In the genomic region with DNA sequence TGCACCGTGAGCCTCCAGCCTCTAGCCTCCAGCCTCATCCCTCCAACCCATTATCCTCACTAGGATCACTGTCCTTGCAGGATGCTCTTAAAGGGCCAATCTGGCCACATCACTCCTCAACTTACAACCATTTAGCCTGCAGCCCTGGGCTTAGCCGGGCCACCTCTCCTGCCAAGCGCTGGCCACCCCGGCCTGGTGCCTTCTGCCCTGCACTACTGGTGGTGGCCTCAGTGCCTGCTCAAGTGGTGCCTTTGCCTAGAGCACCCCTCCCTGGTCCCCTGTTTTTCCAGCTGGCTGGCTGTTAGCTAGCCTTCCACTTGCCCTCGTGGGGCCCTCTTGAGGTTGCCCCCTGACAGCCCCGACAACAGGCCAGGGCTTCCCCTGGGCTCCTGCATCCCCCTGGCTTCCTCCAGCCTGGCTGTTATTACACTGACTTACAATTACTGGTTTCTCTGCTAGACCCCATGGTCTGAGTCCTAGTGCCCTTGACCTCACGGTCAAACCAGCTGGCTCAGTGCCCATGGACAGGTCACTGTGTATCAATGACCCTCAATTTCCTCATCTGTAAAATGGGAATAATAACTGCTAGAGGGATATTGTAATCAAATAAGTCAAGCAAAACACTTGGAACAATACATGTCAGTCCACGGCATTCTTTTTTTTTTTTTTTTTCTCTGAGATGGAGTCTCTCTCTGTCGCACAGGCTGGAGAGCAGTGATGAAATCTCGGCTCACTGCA, we compare ENCODE assay signal across 1 cellular context.
TF ChIP-seq lines count a peak whose summit lies in the region.

No MANE protein-coding gene starts in this region.

TF ChIP-seq in liver, 16 proteins besides CTCF, POLR2A, EP300 and RAD21:
- no peak for TF ChIP-seq GABPA (IDR thresholded peaks at IDR 0.05 in 1 of 2, conservative IDR thresholded peaks at IDR 0.05 in 1 of 2)
- TF ChIP-seq, protein P1, sequence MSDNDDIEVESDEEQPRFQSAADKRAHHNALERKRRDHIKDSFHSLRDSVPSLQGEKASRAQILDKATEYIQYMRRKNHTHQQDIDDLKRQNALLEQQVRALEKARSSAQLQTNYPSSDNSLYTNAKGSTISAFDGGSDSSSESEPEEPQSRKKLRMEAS (IDR thresholded peaks at IDR 0.05) = no peak
- no peak for TF ChIP-seq RXRA (IDR thresholded peaks at IDR 0.05)
- TF ChIP-seq, protein P2, sequence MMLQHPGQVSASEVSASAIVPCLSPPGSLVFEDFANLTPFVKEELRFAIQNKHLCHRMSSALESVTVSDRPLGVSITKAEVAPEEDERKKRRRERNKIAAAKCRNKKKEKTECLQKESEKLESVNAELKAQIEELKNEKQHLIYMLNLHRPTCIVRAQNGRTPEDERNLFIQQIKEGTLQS (IDR thresholded peaks at IDR 0.05) = no peak
- no peak for TF ChIP-seq HNF4G (IDR thresholded peaks at IDR 0.05)
- no peak for TF ChIP-seq EGR1 (IDR thresholded peaks at IDR 0.05; ENCODE audit: low read depth in 2 of 2)
- TF ChIP-seq, protein P3, sequence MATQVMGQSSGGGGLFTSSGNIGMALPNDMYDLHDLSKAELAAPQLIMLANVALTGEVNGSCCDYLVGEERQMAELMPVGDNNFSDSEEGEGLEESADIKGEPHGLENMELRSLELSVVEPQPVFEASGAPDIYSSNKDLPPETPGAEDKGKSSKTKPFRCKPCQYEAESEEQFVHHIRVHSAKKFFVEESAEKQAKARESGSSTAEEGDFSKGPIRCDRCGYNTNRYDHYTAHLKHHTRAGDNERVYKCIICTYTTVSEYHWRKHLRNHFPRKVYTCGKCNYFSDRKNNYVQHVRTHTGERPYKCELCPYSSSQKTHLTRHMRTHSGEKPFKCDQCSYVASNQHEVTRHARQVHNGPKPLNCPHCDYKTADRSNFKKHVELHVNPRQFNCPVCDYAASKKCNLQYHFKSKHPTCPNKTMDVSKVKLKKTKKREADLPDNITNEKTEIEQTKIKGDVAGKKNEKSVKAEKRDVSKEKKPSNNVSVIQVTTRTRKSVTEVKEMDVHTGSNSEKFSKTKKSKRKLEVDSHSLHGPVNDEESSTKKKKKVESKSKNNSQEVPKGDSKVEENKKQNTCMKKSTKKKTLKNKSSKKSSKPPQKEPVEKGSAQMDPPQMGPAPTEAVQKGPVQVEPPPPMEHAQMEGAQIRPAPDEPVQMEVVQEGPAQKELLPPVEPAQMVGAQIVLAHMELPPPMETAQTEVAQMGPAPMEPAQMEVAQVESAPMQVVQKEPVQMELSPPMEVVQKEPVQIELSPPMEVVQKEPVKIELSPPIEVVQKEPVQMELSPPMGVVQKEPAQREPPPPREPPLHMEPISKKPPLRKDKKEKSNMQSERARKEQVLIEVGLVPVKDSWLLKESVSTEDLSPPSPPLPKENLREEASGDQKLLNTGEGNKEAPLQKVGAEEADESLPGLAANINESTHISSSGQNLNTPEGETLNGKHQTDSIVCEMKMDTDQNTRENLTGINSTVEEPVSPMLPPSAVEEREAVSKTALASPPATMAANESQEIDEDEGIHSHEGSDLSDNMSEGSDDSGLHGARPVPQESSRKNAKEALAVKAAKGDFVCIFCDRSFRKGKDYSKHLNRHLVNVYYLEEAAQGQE (IDR thresholded peaks at IDR 0.05) = no peak
- TF ChIP-seq YY1 (IDR thresholded peaks at IDR 0.05) = no peak
- no peak for TF ChIP-seq TAF1 (conservative IDR thresholded peaks at IDR 0.05)
- no peak for TF ChIP-seq NR2F2 (IDR thresholded peaks at IDR 0.05)
- TF ChIP-seq, protein P4, sequence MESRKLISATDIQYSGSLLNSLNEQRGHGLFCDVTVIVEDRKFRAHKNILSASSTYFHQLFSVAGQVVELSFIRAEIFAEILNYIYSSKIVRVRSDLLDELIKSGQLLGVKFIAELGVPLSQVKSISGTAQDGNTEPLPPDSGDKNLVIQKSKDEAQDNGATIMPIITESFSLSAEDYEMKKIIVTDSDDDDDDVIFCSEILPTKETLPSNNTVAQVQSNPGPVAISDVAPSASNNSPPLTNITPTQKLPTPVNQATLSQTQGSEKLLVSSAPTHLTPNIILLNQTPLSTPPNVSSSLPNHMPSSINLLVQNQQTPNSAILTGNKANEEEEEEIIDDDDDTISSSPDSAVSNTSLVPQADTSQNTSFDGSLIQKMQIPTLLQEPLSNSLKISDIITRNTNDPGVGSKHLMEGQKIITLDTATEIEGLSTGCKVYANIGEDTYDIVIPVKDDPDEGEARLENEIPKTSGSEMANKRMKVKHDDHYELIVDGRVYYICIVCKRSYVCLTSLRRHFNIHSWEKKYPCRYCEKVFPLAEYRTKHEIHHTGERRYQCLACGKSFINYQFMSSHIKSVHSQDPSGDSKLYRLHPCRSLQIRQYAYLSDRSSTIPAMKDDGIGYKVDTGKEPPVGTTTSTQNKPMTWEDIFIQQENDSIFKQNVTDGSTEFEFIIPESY (IDR thresholded peaks at IDR 0.05) = no peak
- no peak for TF ChIP-seq SP1 (IDR thresholded peaks at IDR 0.05)
- TF ChIP-seq HNF4A (conservative IDR thresholded peaks at IDR 0.05) = no peak
- no peak for TF ChIP-seq FOXA1 (IDR thresholded peaks at IDR 0.05)
- no peak for TF ChIP-seq FOXA2 (IDR thresholded peaks at IDR 0.05)
- TF ChIP-seq JUND (IDR thresholded peaks at IDR 0.05) = no peak
TF ChIP-seq in liver: peak in this region for 0.
